ENCODE assay signal across 1 cellular context in genomic region chr5:127875235-127876021, GRCh38.
TF ChIP-seq lines count a peak whose summit lies in the region.

No MANE protein-coding gene starts in this region.

TF ChIP-seq in HEK293, 187 proteins besides CTCF, POLR2A, EP300 and RAD21 (continued from another document):
- TF ChIP-seq BCL11A (tag by site-specific recombination; IDR thresholded peaks at IDR 0.05; ENCODE audit: low read depth) = no peak
- no peak for TF ChIP-seq ZBTB1 (tag by site-specific recombination; IDR thresholded peaks at IDR 0.05)
- no peak for TF ChIP-seq ZNF777 (tag by site-specific recombination; IDR thresholded peaks at IDR 0.05; ENCODE audit: borderline replicate concordance)
- TF ChIP-seq ZNF10 (tag by site-specific recombination; IDR thresholded peaks at IDR 0.05) = no peak
- TF ChIP-seq ZNF549 (tag by site-specific recombination; IDR thresholded peaks at IDR 0.05) = no peak
- TF ChIP-seq GLIS1 (tag by site-specific recombination; IDR thresholded peaks at IDR 0.05) = peak; percentile 47; the same call in 1 of the 2 replicates
- TF ChIP-seq ZNF677 (tag by site-specific recombination; IDR thresholded peaks at IDR 0.05) = no peak
- no peak for TF ChIP-seq ZNF660 (tag by site-specific recombination; IDR thresholded peaks at IDR 0.05)
- no peak for TF ChIP-seq ZNF626 (tag by site-specific recombination; IDR thresholded peaks at IDR 0.05)
- no peak for TF ChIP-seq ZNF184 (tag by site-specific recombination; IDR thresholded peaks at IDR 0.05)
- no peak for TF ChIP-seq ZNF658 (tag by site-specific recombination; IDR thresholded peaks at IDR 0.05)
- TF ChIP-seq ZNF600 (tag by site-specific recombination; IDR thresholded peaks at IDR 0.05) = peak; percentile 70; the same call in 1 of the 2 replicates
- TF ChIP-seq ZNF623 (tag by site-specific recombination; IDR thresholded peaks at IDR 0.05) = no peak
- TF ChIP-seq ZNF518A (tag by site-specific recombination; conservative IDR thresholded peaks at IDR 0.05; ENCODE audit: low read depth) = no peak
- no peak for TF ChIP-seq ZFP37 (tag by site-specific recombination; IDR thresholded peaks at IDR 0.05)
- no peak for TF ChIP-seq ZSCAN18 (tag by site-specific recombination; IDR thresholded peaks at IDR 0.05)
- no peak for TF ChIP-seq ZNF292 (tag by site-specific recombination; IDR thresholded peaks at IDR 0.05; ENCODE audit: borderline replicate concordance, low read depth)
- no peak for TF ChIP-seq KLF7 (tag by site-specific recombination; IDR thresholded peaks at IDR 0.05; ENCODE audit: borderline replicate concordance)
- TF ChIP-seq ZNF747 (tag by site-specific recombination; IDR thresholded peaks at IDR 0.05) = no peak
- TF ChIP-seq ZBTB6 (tag by site-specific recombination; IDR thresholded peaks at IDR 0.05) = no peak
- peak; percentile 70 for TF ChIP-seq ZNF654 (tag by site-specific recombination; IDR thresholded peaks at IDR 0.05; ENCODE audit: low read depth)
- no peak for TF ChIP-seq ZNF112 (tag by site-specific recombination; IDR thresholded peaks at IDR 0.05)
- no peak for TF ChIP-seq ZNF274 (IDR thresholded peaks at IDR 0.05; ENCODE audit: low read length)
- TF ChIP-seq ZNF274 (tag by site-specific recombination; IDR thresholded peaks at IDR 0.05; ENCODE audit: borderline replicate concordance) = no peak
- TF ChIP-seq ZNF501 (tag by site-specific recombination; IDR thresholded peaks at IDR 0.05) = no peak
- no peak for TF ChIP-seq ZNF26 (tag by site-specific recombination; IDR thresholded peaks at IDR 0.05)
- no peak; the same call in 1 of the 2 replicates for TF ChIP-seq ZNF2 (tag by site-specific recombination; IDR thresholded peaks at IDR 0.05)
- TF ChIP-seq ZNF157 (tag by site-specific recombination; IDR thresholded peaks at IDR 0.05) = no peak
- no peak for TF ChIP-seq ZNF792 (tag by site-specific recombination; IDR thresholded peaks at IDR 0.05)
- no peak for TF ChIP-seq BCL6B (tag by site-specific recombination; IDR thresholded peaks at IDR 0.05)
- TF ChIP-seq PRDM10 (tag by site-specific recombination; IDR thresholded peaks at IDR 0.05) = no peak
- TF ChIP-seq ZNF350 (tag by site-specific recombination; IDR thresholded peaks at IDR 0.05) = no peak
- TF ChIP-seq ZNF16 (tag by site-specific recombination; IDR thresholded peaks at IDR 0.05; ENCODE audit: low read depth) = no peak
